ENCODE assay signal across 8 cellular contexts in the genomic region with DNA sequence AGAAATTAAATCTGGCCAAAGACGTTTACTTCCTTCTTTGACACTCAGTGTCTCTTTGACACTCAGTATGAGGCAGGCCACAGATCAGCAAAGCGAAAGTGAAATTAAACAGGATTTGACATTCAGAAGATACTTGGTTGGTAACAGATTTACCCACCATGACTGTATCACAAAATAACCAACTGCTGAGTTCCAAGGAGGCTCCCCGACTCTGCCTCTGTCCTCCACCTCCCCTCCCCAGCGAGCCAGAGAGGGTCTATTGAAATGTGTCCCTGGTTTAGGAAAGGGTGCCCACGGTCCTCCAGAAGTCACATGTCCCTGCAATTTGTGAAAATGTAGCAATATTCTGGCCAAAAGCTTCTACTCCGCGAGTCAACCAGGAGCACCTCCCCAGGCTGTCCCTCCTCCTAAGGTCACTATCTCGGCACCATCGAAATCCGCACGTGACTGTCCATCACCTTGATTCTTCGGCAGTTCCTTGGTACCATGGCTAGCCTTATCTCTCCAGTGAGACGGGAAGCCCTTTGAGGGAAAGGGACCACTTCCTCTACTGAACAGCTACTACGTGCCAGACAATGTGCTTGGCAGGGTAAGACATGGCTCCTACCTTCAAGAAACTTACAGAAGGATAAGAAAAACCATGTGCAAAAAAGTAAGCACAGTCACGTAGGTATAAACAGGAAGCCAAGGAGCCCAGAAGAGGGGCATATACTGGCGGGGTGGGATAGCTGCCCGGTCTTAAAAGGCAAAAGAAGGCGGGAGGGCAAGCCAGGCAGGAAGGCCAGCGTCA. TPM values are rescaled to one million over a fixed set of nuclear protein-coding genes. Genes with fewer than 3 reads are reported as not detected.
DNase-seq lines count a peak whose midpoint lies in the region; ATAC-seq and TF ChIP-seq lines count a peak whose summit lies in the region.

No MANE protein-coding gene starts in this region.

- no peaks in the 10 kb centered on the region for H3K27me3 Mint-ChIP-seq in activated CD8-positive, alpha-beta memory T cell treated with anti-CD3 and anti-CD28 coated beads, Interleukin-2, amount 10 ng/mL, durations not matched to agents 7 days and 5 days
- peaks cover 22% of the 10 kb centered on the region for H3K27me3 Mint-ChIP-seq in neural progenitor cell (ENCODE audit: insufficient read depth, low read depth)

- intact Hi-C loops in esophagus squamous epithelium (cut with DNase I), result no loop called here

- peak; percentile 70 for ATAC-seq in DND-41 (ENCODE audit: insufficient read depth, low read depth)
- peak; percentile 34 for ATAC-seq in GM21526 (IDR thresholded peaks at IDR 0.05; ENCODE audit: low FRiP score, unreplicated experiment)
- peak; percentile 68 for ATAC-seq in activated CD8-positive, alpha-beta memory T cell treated with anti-CD3 and anti-CD28 coated beads, Interleukin-2, amount 10 ng/mL, durations not matched to agents 7 days and 5 days

- H3K9ac ChIP-seq in DND-41 (ENCODE audit: low read depth, low read length) (peak overlapping the region; percentile 96), KMS-11 (peak overlapping the region; percentile 74), neural progenitor cell (no peak overlapping the region)

- H3K4me3 Mint-ChIP-seq in activated CD8-positive, alpha-beta memory T cell treated with anti-CD3 and anti-CD28 coated beads, Interleukin-2, amount 10 ng/mL, durations not matched to agents 7 days and 5 days, result peak overlapping the region; percentile 97
- H3K4me3 Mint-ChIP-seq in neural progenitor cell, result peak overlapping the region; percentile 88

- WGBS in esophagus squamous epithelium, 2 donors, result 35% methylated on average over 19 of the region's 19 CpGs

- H3K36me3 ChIP-seq in DND-41 (ENCODE audit: insufficient read depth, low read length) (peaks cover 45% of the 10 kb centered on the region), KMS-11 (ENCODE audit: insufficient read depth) (no peaks in the 10 kb centered on the region), esophagus squamous epithelium (no peaks in the 10 kb centered on the region), neural progenitor cell (no peaks in the 10 kb centered on the region)

- H3K9me3 ChIP-seq in DND-41 (ENCODE audit: insufficient read depth, low read length, severe bottlenecking) (no peaks in the 10 kb centered on the region), esophagus squamous epithelium (no peaks in the 10 kb centered on the region), neural progenitor cell (ENCODE audit: low read depth) (no peaks in the 10 kb centered on the region)

- H3K27ac Mint-ChIP-seq in activated CD8-positive, alpha-beta memory T cell treated with anti-CD3 and anti-CD28 coated beads, Interleukin-2, amount 10 ng/mL, durations not matched to agents 7 days and 5 days, result peak overlapping the region; percentile 99
- H3K27ac Mint-ChIP-seq in neural progenitor cell, result no peak overlapping the region

- H3F3A ChIP-seq in neural progenitor cell (ENCODE audit: low read depth), result peaks cover 9% of the 10 kb centered on the region

- H3K9me3 Mint-ChIP-seq in activated CD8-positive, alpha-beta memory T cell treated with anti-CD3 and anti-CD28 coated beads, Interleukin-2, amount 10 ng/mL, durations not matched to agents 7 days and 5 days (ENCODE audit: low read depth), result peaks cover 6% of the 10 kb centered on the region
- H3K9me3 Mint-ChIP-seq in neural progenitor cell, result no peaks in the 10 kb centered on the region

- POLR2A ChIA-PET in RWPE1 (lab: Yijun Ruan, JAX; ENCODE audit: low non-redundant PET), result no interaction called here

- peaks cover 33% of the 10 kb centered on the region for H3K4me1 Mint-ChIP-seq in activated CD8-positive, alpha-beta memory T cell treated with anti-CD3 and anti-CD28 coated beads, Interleukin-2, amount 10 ng/mL, durations not matched to agents 7 days and 5 days
- H3K4me1 Mint-ChIP-seq in neural progenitor cell, result peaks cover 12% of the 10 kb centered on the region

- H2AFZ ChIP-seq in DND-41 (ENCODE audit: low read depth, low read length) (peak overlapping the region; percentile 66), KMS-11 (ENCODE audit: low read depth) (peak overlapping the region; percentile 75), neural progenitor cell (replicated peaks) (no peak overlapping the region)

- peak overlapping the region; percentile 82 for H3K4me2 ChIP-seq in DND-41 (ENCODE audit: insufficient read depth, low read length)
- H3K4me2 ChIP-seq in KMS-11, result peak overlapping the region; percentile 92
- H3K4me2 ChIP-seq in neural progenitor cell, result peak overlapping the region; percentile 100

- H4K20me1 ChIP-seq in DND-41 (ENCODE audit: insufficient read depth, low read length) (peaks cover 21% of the 10 kb centered on the region), KMS-11 (ENCODE audit: insufficient read depth) (no peaks in the 10 kb centered on the region), neural progenitor cell (ENCODE audit: low read depth) (peaks cover 10% of the 10 kb centered on the region)

- H3K27ac ChIP-seq in DND-41 (ENCODE audit: low read length) (peak overlapping the region; percentile 87), KMS-11 (peak overlapping the region; percentile 86), esophagus squamous epithelium (peak overlapping the region; percentile 88 to 95 (median 92)), neural progenitor cell (no peak overlapping the region), RWPE1 (no peak overlapping the region)

- H3K4me3 ChIP-seq in DND-41 (ENCODE audit: low read depth in 1 of 2, low read length in 2 of 2) (peak overlapping the region; percentile 70 to 88), KMS-11 (IDR thresholded peaks at IDR 0.05; ENCODE audit: insufficient read depth, low read depth, low read length) (no peak overlapping the region), esophagus squamous epithelium (peak overlapping the region; percentile 71 to 90 (median 88)), neural progenitor cell (peak overlapping the region; percentile 58)

- CTCF ChIA-PET in activated CD8-positive, alpha-beta memory T cell treated with anti-CD3 and anti-CD28 coated beads, Interleukin-2, amount 10 ng/mL, durations not matched to agents 7 days and 5 days (lab: Charles Lee), result interaction anchor here (0.9 to 2.4 kb wide), 5 partner anchors 33 to 160 kb away, joined by 3 to 10 read pairs (median 5); partner anchors contain the start of genes BRCA2, PDS5B and ZAR1L
- CTCF ChIA-PET in RWPE1 (lab: Yijun Ruan, JAX), result no interaction called here

- peaks cover 42% of the 10 kb centered on the region for H3K36me3 Mint-ChIP-seq in activated CD8-positive, alpha-beta memory T cell treated with anti-CD3 and anti-CD28 coated beads, Interleukin-2, amount 10 ng/mL, durations not matched to agents 7 days and 5 days
- H3K36me3 Mint-ChIP-seq in neural progenitor cell, result peaks cover 7% of the 10 kb centered on the region

- H3K27me3 ChIP-seq in DND-41 (ENCODE audit: insufficient read depth, low read length, poor library complexity) (no peaks in the 10 kb centered on the region), KMS-11 (ENCODE audit: insufficient read depth, low read depth) (no peaks in the 10 kb centered on the region), esophagus squamous epithelium (no peaks in the 10 kb centered on the region), neural progenitor cell (peaks cover 49% of the 10 kb centered on the region)

- H3K4me1 ChIP-seq in DND-41 (ENCODE audit: insufficient read depth, low read length), result peaks cover 63% of the 10 kb centered on the region
- H3K4me1 ChIP-seq in KMS-11 (ENCODE audit: low read depth, poor library complexity, severe bottlenecking), result peaks cover 34% of the 10 kb centered on the region
- peaks cover 3 to 39% (median 17%) of the 10 kb centered on the region in 3 donors for H3K4me1 ChIP-seq in esophagus squamous epithelium
- H3K4me1 ChIP-seq in neural progenitor cell, result peaks cover 8% of the 10 kb centered on the region

- TF ChIP-seq POLR2A in esophagus squamous epithelium (IDR thresholded peaks at IDR 0.05), result peak in 1 of 4 donors; percentile 16

- DNase-seq in DND-41 (peak; percentile 66), esophagus squamous epithelium (lab: John Stamatoyannopoulos, UW) (no peak), neural progenitor cell (ENCODE audit: low spot score) (no peak), RWPE1 (ENCODE audit: low spot score) (no peak), GDM1 (lab: John Stamatoyannopoulos, UW) (no peak)
- DNase-seq in activated CD8-positive, alpha-beta memory T cell treated with anti-CD3 and anti-CD28 coated beads, Interleukin-2, amount 10 ng/mL, durations not matched to agents 7 days and 5 days, result peak; percentile 76

- TF ChIP-seq CTCF in DND-41 (IDR thresholded peaks at IDR 0.05; ENCODE audit: borderline replicate concordance, extremely low read depth, low read length, poor library complexity, severe bottlenecking), result no peak
- TF ChIP-seq CTCF in KMS-11 (conservative IDR thresholded peaks at IDR 0.05; ENCODE audit: low read depth, low read length), result no peak
- no peak for TF ChIP-seq CTCF in esophagus squamous epithelium (IDR thresholded peaks at IDR 0.05)
- no peak for TF ChIP-seq CTCF in neural progenitor cell (IDR thresholded peaks at IDR 0.05)
- TF ChIP-seq CTCF in RWPE1 (conservative IDR thresholded peaks at IDR 0.05; ENCODE audit: low read depth), result no peak

- H3K79me2 ChIP-seq in DND-41 (ENCODE audit: insufficient read depth, low read length), result peaks cover 74% of the 10 kb centered on the region
- peaks cover 38% of the 10 kb centered on the region for H3K79me2 ChIP-seq in KMS-11 (ENCODE audit: insufficient read depth, low read depth)
- H3K79me2 ChIP-seq in neural progenitor cell (ENCODE audit: low read depth), result no peaks in the 10 kb centered on the region

RNA-seq across cellular contexts. Expression of gene N4BP2L1, which starts 1.5 kb away (rescaled TPM):
- total RNA-seq in activated CD8-positive, alpha-beta memory T cell treated with anti-CD3 and anti-CD28 coated beads, Interleukin-2, amount 10 ng/mL, durations not matched to agents 7 days and 5 days, result 10 to 100 TPM; 24.8 to 29.7 TPM
- total RNA-seq in esophagus squamous epithelium (10 to 100 TPM in 2 of 4 donors, 1 to 10 TPM in 2; 2.2 to 23.6 (median 10.6) TPM), neural progenitor cell (ENCODE audit: low replicate concordance) (0.77 and 1.2 TPM in 2 replicates)

Comparison
In these comparisons a context has a peak if more than half of its experiments do, and no peak if none do; other contexts are left out.
1. DNase-seq: peak in DND-41 (single experiment) and activated CD8-positive, alpha-beta memory T cell treated with anti-CD3 and anti-CD28 coated beads, Interleukin-2, amount 10 ng/mL, durations not matched to agents 7 days and 5 days (single experiment); none in esophagus squamous epithelium (single experiment), neural progenitor cell (single experiment), RWPE1 (single experiment) and GDM1 (single experiment).
2. H3K27ac ChIP-seq: peak in DND-41 (single experiment), KMS-11 (single experiment) and esophagus squamous epithelium (4 of 4); none in neural progenitor cell (single experiment) and RWPE1 (single experiment).
3. Peak in every context shown above with its lines, with median percentiles within 50 percentile points of each other: ATAC-seq and H3K4me2 ChIP-seq.